23 cellular contexts compared by ENCODE assay signal in the genomic region with DNA sequence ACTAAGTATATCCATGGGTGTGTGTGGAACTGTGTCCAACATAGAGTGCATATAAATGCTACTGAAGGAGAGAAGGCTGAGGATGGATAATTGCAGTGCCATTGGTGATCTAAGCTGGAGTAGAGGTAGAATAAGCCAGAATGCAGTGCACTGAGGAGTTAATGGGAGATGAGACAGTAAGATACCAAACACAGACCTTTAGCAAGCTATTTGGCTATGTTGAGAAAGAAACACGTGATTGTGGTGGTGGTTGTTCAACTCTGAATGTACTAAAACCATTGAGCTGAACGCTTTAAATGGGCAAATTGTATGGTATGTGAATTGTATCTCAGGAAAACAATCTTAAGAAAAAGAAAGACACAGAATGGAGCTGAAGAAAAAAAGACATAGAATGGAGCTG. TPM values are rescaled to one million over a fixed set of nuclear protein-coding genes. Genes with fewer than 3 reads are reported as not detected.
"Had no signal": no experiment of that assay in that cellular context is flagged by ENCODE, and none has a peak within 500 bp of the region (broad histone marks: within the 10 kb centered on the region; RNA-seq: fewer than 3 reads in every experiment).

No MANE protein-coding gene starts in this region.

- H3K4me3 Mint-ChIP-seq: activated CD4-positive, alpha-beta T cell treated with anti-CD3 and anti-CD28 coated beads, Interleukin-2, amount 10 ng/mL, durations not matched to agents 7 days and 5 days; brain; naive thymus-derived CD8-positive, alpha-beta T cell; stimulated activated naive CD8-positive, alpha-beta T cell treated with anti-CD3 and anti-CD28 coated beads, Interleukin-15, amount 100 ng/mL, for 72 hours had no signal

- H3K4me1 ChIP-seq: tibial artery had no signal

- H3K4me3 ChIP-seq: esophagus squamous epithelium, gastroesophageal sphincter, lower lobe of right lung, mucosa of descending colon, psoas muscle, skin epidermis, tibial artery had no signal

- H3K27ac ChIP-seq: gastroesophageal sphincter, lower lobe of right lung, psoas muscle, tibial artery had no signal

- H3K27me3 Mint-ChIP-seq: activated CD4-positive, alpha-beta T cell treated with anti-CD3 and anti-CD28 coated beads, Interleukin-2, amount 10 ng/mL, durations not matched to agents 7 days and 5 days; naive thymus-derived CD8-positive, alpha-beta T cell; stimulated activated naive CD8-positive, alpha-beta T cell treated with anti-CD3 and anti-CD28 coated beads, Interleukin-15, amount 100 ng/mL, for 72 hours had no signal

- H3K9me3 ChIP-seq: esophagus squamous epithelium, gastroesophageal sphincter, lower lobe of right lung, mucosa of descending colon, psoas muscle, tibial artery had no signal

- H3K27me3 ChIP-seq: esophagus squamous epithelium had no signal

- DNase-seq: activated gamma-delta T cell; activated naive CD4-positive, alpha-beta T cell treated with anti-CD3 and anti-CD28 coated beads, Interleukin-2, amount 50 U/mL, for 16 hours; aorta; esophagus squamous epithelium; head of caudate nucleus; islet precursor cell; left cardiac atrium; lower lobe of right lung; mesendoderm; psoas muscle; right cardiac atrium; tibial artery had no signal

- H3K36me3 Mint-ChIP-seq: brain had no signal

- H3K36me3 ChIP-seq: esophagus squamous epithelium, gastroesophageal sphincter, tibial artery had no signal

- H3K27ac Mint-ChIP-seq: activated CD4-positive, alpha-beta T cell treated with anti-CD3 and anti-CD28 coated beads, Interleukin-2, amount 10 ng/mL, durations not matched to agents 7 days and 5 days; brain; naive thymus-derived CD8-positive, alpha-beta T cell; stimulated activated naive CD8-positive, alpha-beta T cell treated with anti-CD3 and anti-CD28 coated beads, Interleukin-15, amount 100 ng/mL, for 72 hours had no signal

- ATAC-seq: gastroesophageal sphincter, left cardiac atrium, psoas muscle, right cardiac atrium, SK-N-SH treated with all-trans-retinoic acid at 6 μM for 48 hours had no signal

- H3K9me3 Mint-ChIP-seq: brain; stimulated activated naive CD8-positive, alpha-beta T cell treated with anti-CD3 and anti-CD28 coated beads, Interleukin-15, amount 100 ng/mL, for 72 hours had no signal

RNA-seq across cellular contexts. Expression of a gene that starts 22.8 kb away (rescaled TPM):
- total RNA-seq: osteocyte had no signal

RNA-seq across cellular contexts. Expression of a gene that starts 25.5 kb away (rescaled TPM):
- total RNA-seq: activated CD4-positive, alpha-beta T cell treated with anti-CD3 and anti-CD28 coated beads, Interleukin-2, amount 10 ng/mL, durations not matched to agents 7 days and 5 days; dermis microvascular lymphatic vessel endothelial cell; naive thymus-derived CD8-positive, alpha-beta T cell; osteocyte; T-helper 2 cell treated with Interferon-gamma antibody and Interleukin-4, amounts not matched to agents 100 ng/mL and 5 ng/mL, for 36 hours had no signal
- polyA plus RNA-seq: aorta; naive thymus-derived CD8-positive, alpha-beta T cell had no signal

RNA-seq across cellular contexts. Expression of a gene that starts 49.3 kb away (rescaled TPM):
- total RNA-seq: naive thymus-derived CD8-positive, alpha-beta T cell had no signal
- polyA plus RNA-seq: naive thymus-derived CD8-positive, alpha-beta T cell had no signal
